In the genomic region with DNA sequence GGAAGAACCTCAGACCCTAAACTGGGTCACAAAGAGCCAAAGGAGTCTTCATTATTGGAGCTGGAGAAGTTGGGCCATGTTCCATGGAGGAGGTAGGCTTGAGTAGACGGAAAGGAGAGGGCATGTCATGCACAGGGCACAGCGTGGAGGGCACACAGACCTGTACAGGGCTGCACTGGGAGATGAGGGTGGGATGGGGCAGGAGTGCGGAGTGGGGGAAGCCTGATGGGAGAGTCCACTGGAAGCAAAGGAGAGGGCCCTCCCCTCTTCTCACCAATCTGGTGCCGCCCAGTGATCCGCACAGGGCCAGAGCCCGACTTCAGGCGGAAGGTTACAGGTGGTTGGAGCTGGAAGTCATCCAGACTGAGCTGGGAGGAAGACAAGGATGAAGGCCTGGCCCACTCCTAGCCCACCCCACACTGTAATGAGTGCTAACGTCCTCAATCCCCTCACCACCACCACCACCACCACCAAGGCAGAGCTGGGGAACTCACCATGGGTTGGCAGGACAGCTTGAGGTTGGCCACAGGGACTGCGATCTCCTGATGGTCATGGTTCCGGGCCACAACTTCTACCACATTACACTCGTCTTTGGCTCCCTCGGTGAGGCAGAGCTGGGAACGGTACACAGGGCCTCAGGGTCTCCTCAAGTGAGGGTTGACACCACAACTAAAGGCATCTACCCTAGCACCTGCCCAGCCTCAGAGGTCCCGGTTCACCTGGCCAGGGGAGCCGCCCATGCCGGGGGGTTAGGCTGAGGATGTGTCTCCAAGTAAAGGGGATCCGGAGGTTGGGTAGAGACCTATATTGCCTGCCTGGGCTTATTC, we compare ENCODE assay signal across 8 cellular contexts. TPM values are rescaled to one million over a fixed set of nuclear protein-coding genes. Genes with fewer than 3 reads are reported as not detected.
A peak's percentile ranks its signal among the peaks of the same experiment; 100 is the strongest.
DNase-seq lines count a peak whose midpoint lies in the region; ATAC-seq and TF ChIP-seq lines count a peak whose summit lies in the region.

No MANE protein-coding gene starts in this region.

- peak overlapping the region; percentile 64 to 74 for H3K9ac ChIP-seq in duodenal mucosa (ENCODE audit: low read depth in 1 of 2, low read length in 2 of 2)

- H3K27ac ChIP-seq in C4-2B (peak overlapping the region; percentile 74), duodenal mucosa (ENCODE audit: low read depth, low read length) (no peak overlapping the region)

- peaks cover 43% of the 10 kb centered on the region for H3K4me1 Mint-ChIP-seq in nephron

- DNase-seq in MG63, result no peak
- DNase-seq in DMS79 treated with DMSO at 0.1 percent for 48 hours (lab: John Stamatoyannopoulos, UW), result no peak

- no peaks in the 10 kb centered on the region for H3K9me3 ChIP-seq in MG63
- H3K9me3 ChIP-seq in duodenal mucosa (ENCODE audit: control insufficient read depth in 1 of 2, low read length in 2 of 2), result no peaks in the 10 kb centered on the region

- H3K36me3 ChIP-seq in MG63 (peaks cover 39% of the 10 kb centered on the region), duodenal mucosa (ENCODE audit: control insufficient read depth in 1 of 2, insufficient read depth in 2 of 2, low read length in 2 of 2) (peaks cover 12 to 28% of the 10 kb centered on the region in 2 donors)

- no peaks in the 10 kb centered on the region for H3K9me3 Mint-ChIP-seq in nephron

- peaks cover 41 to 51% of the 10 kb centered on the region in 2 donors for H3K4me1 ChIP-seq in duodenal mucosa (ENCODE audit: control insufficient read depth in 1 of 2, insufficient read depth in 2 of 2, low read length in 2 of 2)

- ATAC-seq in GM21367 (IDR thresholded peaks at IDR 0.05; ENCODE audit: unreplicated experiment) (no peak), HG03045 (IDR thresholded peaks at IDR 0.05; ENCODE audit: unreplicated experiment) (no peak), HG02571 (IDR thresholded peaks at IDR 0.05; ENCODE audit: unreplicated experiment) (no peak)

- no peak for TF ChIP-seq CTCF in C4-2B (conservative IDR thresholded peaks at IDR 0.05)
- TF ChIP-seq CTCF in nephron (IDR thresholded peaks at IDR 0.05; ENCODE audit: unreplicated experiment in 3 of 3), result no peak

- H3K27me3 Mint-ChIP-seq in nephron (ENCODE audit: low read depth), result peaks cover 52% of the 10 kb centered on the region

- no peak overlapping the region for H3K27ac Mint-ChIP-seq in nephron

- no peaks in the 10 kb centered on the region for H3K27me3 ChIP-seq in MG63
- peaks cover 12 to 14% of the 10 kb centered on the region in 2 donors for H3K27me3 ChIP-seq in duodenal mucosa (ENCODE audit: control insufficient read depth in 1 of 2, insufficient read depth in 2 of 2, low read length in 2 of 2)

- peaks cover 25% of the 10 kb centered on the region for H3K36me3 Mint-ChIP-seq in nephron (ENCODE audit: low read depth)

- H3K4me3 ChIP-seq in MG63 (peak overlapping the region; percentile 80), duodenal mucosa (ENCODE audit: low read depth in 1 of 2, low read length in 2 of 2) (peak overlapping the region; percentile 65 to 87)

- H3K4me3 Mint-ChIP-seq in nephron, result peak overlapping the region; percentile 98 to 100 (median 100)

RNA-seq across cellular contexts. Expression of a gene that starts 1.0 kb away (rescaled TPM):
- total RNA-seq in MG63 (2014; rRNA removed; shearing (Covaris generic); ENCODE audit: low replicate concordance), result 30.8 and 87.3 TPM in 2 replicates

RNA-seq across cellular contexts. Expression of a gene that starts 6.3 kb away (rescaled TPM):
- total RNA-seq in MG63 (2014; rRNA removed; shearing (Covaris generic); ENCODE audit: low replicate concordance), result not detected in 2 replicates

RNA-seq across cellular contexts. Expression of a gene that starts 36.0 kb away (rescaled TPM):
- 31.3 and 66.7 TPM in 2 replicates for total RNA-seq in MG63 (2014; rRNA removed; shearing (Covaris generic); ENCODE audit: low replicate concordance)
